Comparison of ENCODE assay signal across 28 cellular contexts in the genomic region with DNA sequence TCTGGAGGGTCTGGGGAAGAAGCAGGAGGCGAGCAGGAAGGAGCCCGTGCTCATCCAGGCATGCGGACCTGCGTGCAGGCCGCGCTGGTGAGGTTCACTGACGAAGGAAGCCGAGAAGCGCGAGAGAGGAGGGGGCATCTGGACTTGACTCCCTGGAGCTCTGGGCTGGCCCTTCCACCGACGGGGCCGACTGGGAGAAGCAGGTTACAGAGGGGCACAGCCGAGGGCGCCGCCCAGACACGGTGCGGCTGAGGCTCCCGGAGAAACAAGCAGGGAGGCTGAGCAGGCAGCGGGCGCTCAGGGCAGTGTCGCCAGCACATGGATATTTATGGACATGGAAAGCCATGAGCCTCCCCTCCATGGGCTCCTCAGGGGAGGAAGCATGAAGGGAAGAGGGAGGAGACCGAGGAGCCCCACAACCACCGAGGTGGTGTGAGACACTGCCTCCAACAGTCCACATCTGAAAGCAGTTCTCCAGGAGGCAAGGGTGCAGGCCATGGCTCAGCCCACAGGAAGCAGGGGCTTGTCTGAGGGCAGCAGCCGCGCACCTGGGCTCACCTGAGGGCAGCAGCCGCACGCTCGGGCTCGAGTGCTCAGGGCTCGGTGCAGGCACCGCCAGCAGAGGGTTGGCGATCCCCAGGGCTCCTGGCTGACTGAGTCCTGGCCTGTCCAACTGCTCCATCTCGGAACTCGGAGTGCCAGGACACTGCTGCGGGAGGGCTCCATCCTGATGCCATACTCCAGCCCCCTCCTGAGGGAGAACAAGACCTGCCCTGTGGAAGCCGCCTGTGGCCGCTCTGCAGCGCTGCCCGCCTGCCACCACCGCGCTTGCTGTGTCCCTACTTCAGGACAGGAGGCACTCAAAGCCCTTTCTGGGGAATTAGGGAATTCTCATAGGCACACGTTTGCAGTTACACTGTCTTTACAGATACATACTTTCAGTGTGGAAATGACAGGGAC. TPM values are rescaled to one million over a fixed set of nuclear protein-coding genes. Genes with fewer than 3 reads are reported as not detected.
A peak's percentile ranks its signal among the peaks of the same experiment; 100 is the strongest.
DNase-seq lines count a peak whose midpoint lies in the region; ATAC-seq and TF ChIP-seq lines count a peak whose summit lies in the region.
"Had no signal": no experiment of that assay in that cellular context is flagged by ENCODE, and none has a peak within 500 bp of the region (broad histone marks: within the 10 kb centered on the region; RNA-seq: fewer than 3 reads in every experiment).

No MANE protein-coding gene starts in this region.

- TF ChIP-seq CTCF in Panc1 (IDR thresholded peaks at IDR 0.05), result no peak
- TF ChIP-seq CTCF in endothelial cell (IDR thresholded peaks at IDR 0.05; ENCODE audit: unreplicated experiment), result no peak
- no peak for TF ChIP-seq CTCF in omental fat pad (IDR thresholded peaks at IDR 0.05)
- TF ChIP-seq CTCF in PC-3 (conservative IDR thresholded peaks at IDR 0.05; ENCODE audit: low read depth, low read length), result no peak

- H3K36me3 Mint-ChIP-seq in activated CD8-positive, alpha-beta memory T cell treated with anti-CD3 and anti-CD28 coated beads, Interleukin-2, amount 10 ng/mL, durations not matched to agents 7 days and 5 days, result peaks cover 50% of the 10 kb centered on the region
- H3K36me3 Mint-ChIP-seq in endothelial cell (ENCODE audit: low read depth, unreplicated experiment), result peaks cover 62% of the 10 kb centered on the region
- peaks cover 98% of the 10 kb centered on the region for H3K36me3 Mint-ChIP-seq in stimulated activated effector memory CD8-positive, alpha-beta T cell treated with anti-CD3 and anti-CD28 coated beads, Interleukin-12 subunit alpha, Interleukin-12 subunit beta, amount 100 ng/mL, for 72 hours
- H3K36me3 Mint-ChIP-seq: IgD-negative memory B cell had no signal

- no peak overlapping the region for H3K4me2 ChIP-seq in PC-3 (ENCODE audit: low read length)
- H3K4me2 ChIP-seq: SK-N-SH, smooth muscle cell had no signal

- H3K27ac ChIP-seq in Panc1 (ENCODE audit: low read length), result no peak overlapping the region
- H3K27ac ChIP-seq in PC-3 (ENCODE audit: low read length), result no peak overlapping the region
- H3K27ac ChIP-seq: breast epithelium, parathyroid adenoma had no signal

- H3K36me3 ChIP-seq in Panc1 (ENCODE audit: control insufficient read depth, insufficient read depth, low read length) (peaks cover 5% of the 10 kb centered on the region), PC-3 (ENCODE audit: low read depth, low read length) (peaks cover 20% of the 10 kb centered on the region)

- in situ Hi-C loops in Panc1 (cut with HindIII; ENCODE audit: low pct_unique_long_range_greater_than_20kb, low sequenced_read_pairs), result no loop called here

- H3F3A ChIP-seq in PC-3 (ENCODE audit: low read length, unreplicated experiment), result no peaks in the 10 kb centered on the region

- H3K27ac Mint-ChIP-seq in activated CD8-positive, alpha-beta memory T cell treated with anti-CD3 and anti-CD28 coated beads, Interleukin-2, amount 10 ng/mL, durations not matched to agents 7 days and 5 days, result peak overlapping the region; percentile 12
- H3K27ac Mint-ChIP-seq in endothelial cell (ENCODE audit: unreplicated experiment), result no peak overlapping the region
- H3K27ac Mint-ChIP-seq in stimulated activated effector memory CD8-positive, alpha-beta T cell treated with anti-CD3 and anti-CD28 coated beads, Interleukin-12 subunit alpha, Interleukin-12 subunit beta, amount 100 ng/mL, for 72 hours, result peak overlapping the region; percentile 56
- H3K27ac Mint-ChIP-seq: activated CD4-positive, alpha-beta memory T cell treated with anti-CD3 and anti-CD28 coated beads for 36 hours; activated naive CD4-positive, alpha-beta T cell treated with anti-CD3 and anti-CD28 coated beads, Interleukin-2, amount 50 U/mL, for 24 hours; activated T-helper 17 cell treated with anti-CD3 and anti-CD28 coated beads, Interleukin-2, amount 50 U/mL, for 72 hours; CD4-positive, alpha-beta memory T cell had no signal

- no peak overlapping the region for H3K4me3 Mint-ChIP-seq in activated CD8-positive, alpha-beta memory T cell treated with anti-CD3 and anti-CD28 coated beads, Interleukin-2, amount 10 ng/mL, durations not matched to agents 7 days and 5 days
- peak overlapping the region; percentile 74 for H3K4me3 Mint-ChIP-seq in endothelial cell (ENCODE audit: unreplicated experiment)
- H3K4me3 Mint-ChIP-seq in stimulated activated effector memory CD8-positive, alpha-beta T cell treated with anti-CD3 and anti-CD28 coated beads, Interleukin-12 subunit alpha, Interleukin-12 subunit beta, amount 100 ng/mL, for 72 hours, result no peak overlapping the region
- H3K4me3 Mint-ChIP-seq: activated CD4-positive, alpha-beta memory T cell treated with anti-CD3 and anti-CD28 coated beads for 36 hours; activated naive CD4-positive, alpha-beta T cell treated with anti-CD3 and anti-CD28 coated beads, Interleukin-2, amount 50 U/mL, for 24 hours; activated T-helper 17 cell treated with anti-CD3 and anti-CD28 coated beads, Interleukin-2, amount 50 U/mL, for 72 hours; CD4-positive, alpha-beta memory T cell; neural crest cell had no signal

- no peaks in the 10 kb centered on the region for H3K9me3 ChIP-seq in Panc1 (ENCODE audit: control insufficient read depth, insufficient read depth, low read depth, low read length)
- no peaks in the 10 kb centered on the region for H3K9me3 ChIP-seq in PC-3 (ENCODE audit: low read length)
- H3K9me3 ChIP-seq: breast epithelium, SK-N-SH had no signal

- POLR2A ChIA-PET in Panc1 (lab: Charles Lee) (no interaction called here), PC-3 (lab: Charles Lee; ENCODE audit: unreplicated experiment) (no interaction called here)

- H3K27me3 ChIP-seq in Panc1 (ENCODE audit: control insufficient read depth, insufficient read depth, low read length), result no peaks in the 10 kb centered on the region
- no peaks in the 10 kb centered on the region for H3K27me3 ChIP-seq in PC-3 (ENCODE audit: low read length)
- H3K27me3 ChIP-seq: breast epithelium had no signal

- no peak overlapping the region for H3K4me3 ChIP-seq in Panc1 (ENCODE audit: low read depth in 2 of 2, low read length in 2 of 2)
- H3K4me3 ChIP-seq in PC-3 (ENCODE audit: low read length), result no peak overlapping the region
- H3K4me3 ChIP-seq: breast epithelium, lung, smooth muscle cell had no signal

- H3K79me2 ChIP-seq in PC-3 (ENCODE audit: low read length), result no peaks in the 10 kb centered on the region
- H3K79me2 ChIP-seq: parathyroid adenoma had no signal

- no peak for ATAC-seq in activated CD8-positive, alpha-beta memory T cell treated with anti-CD3 and anti-CD28 coated beads, Interleukin-2, amount 10 ng/mL, durations not matched to agents 7 days and 5 days
- ATAC-seq in Panc1 (peak; percentile 43; the same call in 1 of the 2 replicates), GM21529 (IDR thresholded peaks at IDR 0.05; ENCODE audit: unreplicated experiment) (no peak), omental fat pad (ENCODE audit: low FRiP score) (no peak), PC-3 (no peak)
- ATAC-seq in stimulated activated effector memory CD8-positive, alpha-beta T cell treated with anti-CD3 and anti-CD28 coated beads, Interleukin-12 subunit alpha, Interleukin-12 subunit beta, amount 100 ng/mL, for 72 hours, result no peak
- ATAC-seq: activated CD4-positive, CD25-positive, alpha-beta regulatory T cell treated with anti-CD3 and anti-CD28 coated beads, Interleukin-2, amount 50 U/mL, for 24 hours; activated T-helper 17 cell treated with anti-CD3 and anti-CD28 coated beads, Interleukin-2, amount 50 U/mL, for 72 hours; stimulated activated naive CD8-positive, alpha-beta T cell treated with anti-CD3 and anti-CD28 coated beads, Interleukin-15, Interleukin-2, amounts not matched to agents 100 U/mL and 50 U/mL, for 24 hours had no signal

- CTCF ChIA-PET in activated CD8-positive, alpha-beta memory T cell treated with anti-CD3 and anti-CD28 coated beads, Interleukin-2, amount 10 ng/mL, durations not matched to agents 7 days and 5 days (lab: Charles Lee), result no interaction called here
- CTCF ChIA-PET in Panc1 (lab: Charles Lee) (no interaction called here), PC-3 (lab: Charles Lee) (no interaction called here)

- H3K9me2 ChIP-seq in PC-3 (replicated peaks; ENCODE audit: low read length), result no peaks in the 10 kb centered on the region
- H3K9me2 ChIP-seq: SK-N-SH had no signal

- no peaks in the 10 kb centered on the region for H3K27me3 Mint-ChIP-seq in activated CD8-positive, alpha-beta memory T cell treated with anti-CD3 and anti-CD28 coated beads, Interleukin-2, amount 10 ng/mL, durations not matched to agents 7 days and 5 days
- peaks cover 16% of the 10 kb centered on the region for H3K27me3 Mint-ChIP-seq in endothelial cell (ENCODE audit: unreplicated experiment)
- H3K27me3 Mint-ChIP-seq: activated CD4-positive, alpha-beta memory T cell treated with anti-CD3 and anti-CD28 coated beads for 36 hours; activated naive CD4-positive, alpha-beta T cell treated with anti-CD3 and anti-CD28 coated beads, Interleukin-2, amount 50 U/mL, for 24 hours; activated T-helper 17 cell treated with anti-CD3 and anti-CD28 coated beads, Interleukin-2, amount 50 U/mL, for 72 hours; CD4-positive, alpha-beta memory T cell; IgD-negative memory B cell had no signal

- no peak overlapping the region for H3K9ac ChIP-seq in PC-3 (ENCODE audit: low read length)
- H3K9ac ChIP-seq: parathyroid adenoma, SK-N-SH had no signal

- no peak for DNase-seq in activated CD8-positive, alpha-beta memory T cell treated with anti-CD3 and anti-CD28 coated beads, Interleukin-2, amount 10 ng/mL, durations not matched to agents 7 days and 5 days
- no peak for DNase-seq in activated CD8-positive, alpha-beta memory T cell treated with anti-CD3 and anti-CD28 coated beads for 24 hours
- DNase-seq in Panc1 (ENCODE audit: low read depth, low spot score) (no peak), endothelial cell (ENCODE audit: low spot score) (no peak), omental fat pad (ENCODE audit: low spot score) (no peak), PC-3 (no peak)
- no peak for DNase-seq in stimulated activated effector memory CD8-positive, alpha-beta T cell treated with anti-CD3 and anti-CD28 coated beads, Interleukin-12 subunit alpha, Interleukin-12 subunit beta, amount 100 ng/mL, for 72 hours (ENCODE audit: low spot score in 2 of 2)
- DNase-seq: activated CD4-positive, alpha-beta memory T cell treated with anti-CD3 and anti-CD28 coated beads for 36 hours; HCEC 1CT; hippocampal formation; NCI-H1092; NCI-H1694 treated with DMSO at 0.1 percent for 48 hours; NCI-H446 treated with DMSO at 0.1 percent for 48 hours; NCI-H774; SK-N-SH; stimulated activated CD4-positive, alpha-beta T cell treated with anti-CD3 and anti-CD28 coated beads, Interleukin-1b, Interleukin-23, amount 100 ng/mL, for 48 hours; stimulated activated naive CD8-positive, alpha-beta T cell treated with anti-CD3 and anti-CD28 coated beads, Interleukin-15, Interleukin-2, amounts not matched to agents 100 U/mL and 50 U/mL, for 24 hours had no signal

- H3K4me1 Mint-ChIP-seq in activated CD8-positive, alpha-beta memory T cell treated with anti-CD3 and anti-CD28 coated beads, Interleukin-2, amount 10 ng/mL, durations not matched to agents 7 days and 5 days, result no peaks in the 10 kb centered on the region
- H3K4me1 Mint-ChIP-seq in endothelial cell (ENCODE audit: unreplicated experiment), result no peaks in the 10 kb centered on the region
- H3K4me1 Mint-ChIP-seq in stimulated activated effector memory CD8-positive, alpha-beta T cell treated with anti-CD3 and anti-CD28 coated beads, Interleukin-12 subunit alpha, Interleukin-12 subunit beta, amount 100 ng/mL, for 72 hours, result no peaks in the 10 kb centered on the region
- H3K4me1 Mint-ChIP-seq: activated naive CD4-positive, alpha-beta T cell treated with anti-CD3 and anti-CD28 coated beads, Interleukin-2, amount 50 U/mL, for 24 hours; activated T-helper 17 cell treated with anti-CD3 and anti-CD28 coated beads, Interleukin-2, amount 50 U/mL, for 72 hours; IgD-negative memory B cell; neural crest cell had no signal

- BruUV-seq in Panc1 (replicated peaks; lab: Mats Ljungman, UMichigan), result no TSS peak
- BruUV-seq in PC-3 (replicated peaks; lab: Mats Ljungman, UMichigan), result no TSS peak

- no peaks in the 10 kb centered on the region for H3K4me1 ChIP-seq in Panc1 (ENCODE audit: control insufficient read depth, insufficient read depth, low read length)
- no peaks in the 10 kb centered on the region for H3K4me1 ChIP-seq in PC-3 (ENCODE audit: insufficient read depth, low read length)
- H3K4me1 ChIP-seq: breast epithelium, parathyroid adenoma had no signal

- H2AFZ ChIP-seq in PC-3 (ENCODE audit: low read length), result no peak overlapping the region
- H2AFZ ChIP-seq: parathyroid adenoma had no signal

- H3K9me3 Mint-ChIP-seq in activated CD8-positive, alpha-beta memory T cell treated with anti-CD3 and anti-CD28 coated beads, Interleukin-2, amount 10 ng/mL, durations not matched to agents 7 days and 5 days (ENCODE audit: low read depth), result no peaks in the 10 kb centered on the region
- no peaks in the 10 kb centered on the region for H3K9me3 Mint-ChIP-seq in endothelial cell (ENCODE audit: unreplicated experiment)
- H3K9me3 Mint-ChIP-seq in stimulated activated effector memory CD8-positive, alpha-beta T cell treated with anti-CD3 and anti-CD28 coated beads, Interleukin-12 subunit alpha, Interleukin-12 subunit beta, amount 100 ng/mL, for 72 hours, result no peaks in the 10 kb centered on the region
- H3K9me3 Mint-ChIP-seq: activated CD4-positive, alpha-beta memory T cell treated with anti-CD3 and anti-CD28 coated beads for 36 hours; activated naive CD4-positive, alpha-beta T cell treated with anti-CD3 and anti-CD28 coated beads, Interleukin-2, amount 50 U/mL, for 24 hours; activated T-helper 17 cell treated with anti-CD3 and anti-CD28 coated beads, Interleukin-2, amount 50 U/mL, for 72 hours; IgD-negative memory B cell; neural crest cell had no signal

- intact Hi-C loops in Panc1 (cut with micrococcal nuclease; ENCODE audit: unreplicated experiment) (no loop called here), PC-3 (cut with micrococcal nuclease) (no loop called here)

- H4K20me1 ChIP-seq in PC-3 (ENCODE audit: low read length), result no peaks in the 10 kb centered on the region

RNA-seq across cellular contexts. Expression of a gene that starts 15.7 kb away (rescaled TPM):
- total RNA-seq in activated CD8-positive, alpha-beta memory T cell treated with anti-CD3 and anti-CD28 coated beads, Interleukin-2, amount 10 ng/mL, durations not matched to agents 7 days and 5 days, result 10 to 100 TPM; 20.0 to 21.4 TPM
- total RNA-seq in Panc1 (2021; ENCODE audit: unreplicated experiment) (14.1 TPM), endothelial cell (ENCODE audit: unreplicated experiment) (23.6 TPM), omental fat pad (10 to 100 TPM in 1 of 4 donors, 1 to 10 TPM in 3; 5.4 to 13.1 (median 8.3) TPM), PC-3 (2014; rRNA removed) (10.7 and 12.2 TPM in 2 replicates)
- 13.3 TPM for polyA plus RNA-seq in Panc1 (2012; ENCODE audit: insufficient read length)

RNA-seq across cellular contexts. Expression of a gene that starts 27.5 kb away (rescaled TPM):
- 10 to 100 TPM; 88.0 to 96.7 TPM for total RNA-seq in activated CD8-positive, alpha-beta memory T cell treated with anti-CD3 and anti-CD28 coated beads, Interleukin-2, amount 10 ng/mL, durations not matched to agents 7 days and 5 days
- total RNA-seq in Panc1 (2021; ENCODE audit: unreplicated experiment) (76.5 TPM), endothelial cell (ENCODE audit: unreplicated experiment) (79.5 TPM), omental fat pad (10 to 100 TPM; 45.6 to 64.8 (median 56.5) TPM), PC-3 (2014; rRNA removed) (28.3 and 33.5 TPM in 2 replicates)
- 53.1 TPM for polyA plus RNA-seq in Panc1 (2012; ENCODE audit: insufficient read length)

RNA-seq across cellular contexts. Expression of a gene that starts 44.9 kb away (rescaled TPM):
- total RNA-seq in activated CD8-positive, alpha-beta memory T cell treated with anti-CD3 and anti-CD28 coated beads, Interleukin-2, amount 10 ng/mL, durations not matched to agents 7 days and 5 days, result 10 to 100 TPM; 64.0 to 76.5 TPM
- 60.9 TPM for total RNA-seq in Panc1 (2021; ENCODE audit: unreplicated experiment)
- 72.4 TPM for polyA plus RNA-seq in Panc1 (2012; ENCODE audit: insufficient read length)
- 61.3 TPM for total RNA-seq in endothelial cell (ENCODE audit: unreplicated experiment)
- total RNA-seq in omental fat pad, result 10 to 100 TPM; 29.2 to 64.4 (median 33.6) TPM
- 44.3 and 54.9 TPM in 2 replicates for total RNA-seq in PC-3 (2014; rRNA removed)

RNA-seq across cellular contexts. Expression of a gene that starts 44.9 kb away (rescaled TPM):
- total RNA-seq in activated CD8-positive, alpha-beta memory T cell treated with anti-CD3 and anti-CD28 coated beads, Interleukin-2, amount 10 ng/mL, durations not matched to agents 7 days and 5 days, result 10 to 100 TPM; 47.4 to 54.2 TPM
- total RNA-seq in Panc1 (2021; ENCODE audit: unreplicated experiment), result 90.8 TPM
- polyA plus RNA-seq in Panc1 (2012; ENCODE audit: insufficient read length), result 64.8 TPM
- total RNA-seq in endothelial cell (ENCODE audit: unreplicated experiment), result 45.0 TPM
- 10 to 100 TPM; 26.5 to 38.1 (median 33.5) TPM for total RNA-seq in omental fat pad
- total RNA-seq in PC-3 (2014; rRNA removed), result 32.3 and 38.3 TPM in 2 replicates

RNA-seq across cellular contexts. Expression of a gene that starts 55.4 kb away (rescaled TPM):
- 10 to 100 TPM; 12.4 to 17.0 TPM for total RNA-seq in activated CD8-positive, alpha-beta memory T cell treated with anti-CD3 and anti-CD28 coated beads, Interleukin-2, amount 10 ng/mL, durations not matched to agents 7 days and 5 days
- total RNA-seq in Panc1 (2021; ENCODE audit: unreplicated experiment), result 10.8 TPM
- polyA plus RNA-seq in Panc1 (2012; ENCODE audit: insufficient read length), result 13.4 TPM
- total RNA-seq in endothelial cell (ENCODE audit: unreplicated experiment), result 13.5 TPM
- 10 to 100 TPM in 1 of 4 donors, 1 to 10 TPM in 3; 3.2 to 11.2 (median 5.8) TPM for total RNA-seq in omental fat pad
- 7.5 and 7.8 TPM in 2 replicates for total RNA-seq in PC-3 (2014; rRNA removed)
